ENCODE assay signal across 8 cellular contexts in the genomic region with DNA sequence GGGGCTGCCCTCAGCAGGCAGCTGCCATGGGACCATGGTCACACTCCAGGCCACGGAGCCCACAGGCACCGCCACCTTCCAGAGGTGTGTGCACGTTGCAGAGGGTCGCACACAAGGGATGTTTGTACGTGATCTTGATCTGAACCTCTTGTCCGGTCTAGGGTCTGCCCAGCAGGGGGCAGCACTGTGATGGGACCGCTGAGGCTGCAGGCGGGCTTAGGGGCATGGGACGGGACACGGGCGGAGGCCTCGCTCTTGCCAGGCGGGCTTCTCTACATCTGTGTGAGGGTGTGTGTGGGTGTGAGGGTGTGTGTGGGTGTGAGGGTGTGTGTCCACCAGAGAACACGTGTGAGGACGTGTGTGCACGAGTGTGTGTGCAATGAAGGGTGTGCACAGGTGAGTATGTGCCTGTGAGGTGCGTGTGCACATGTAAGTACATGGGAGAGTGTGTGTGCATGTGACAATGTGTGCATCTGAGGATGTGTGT. TPM values are rescaled to one million over a fixed set of nuclear protein-coding genes. Genes with fewer than 3 reads are reported as not detected.
DNase-seq lines count a peak whose midpoint lies in the region; TF ChIP-seq lines count a peak whose summit lies in the region.

No MANE protein-coding gene starts in this region.

- TF ChIP-seq EP300 in tibial nerve (IDR thresholded peaks at IDR 0.05) = peak in 1 of 2 donors; percentile 10

- TF ChIP-seq CTCF in BJ (IDR thresholded peaks at IDR 0.05; ENCODE audit: insufficient read depth, low read depth, low read length) (peak; percentile 48), endothelial cell (IDR thresholded peaks at IDR 0.05; ENCODE audit: unreplicated experiment) (peak; percentile 76), neural crest cell (conservative IDR thresholded peaks at IDR 0.05) (peak; percentile 69), tibial nerve (IDR thresholded peaks at IDR 0.05) (peak; percentile 52 to 72 (median 54))

- H3K36me3 Mint-ChIP-seq in activated CD4-positive, alpha-beta memory T cell treated with anti-CD3 and anti-CD28 coated beads for 36 hours = no peaks in the 10 kb centered on the region
- H3K36me3 Mint-ChIP-seq in endothelial cell (ENCODE audit: low read depth, unreplicated experiment) = peaks cover 2% of the 10 kb centered on the region
- no peaks in the 10 kb centered on the region for H3K36me3 Mint-ChIP-seq in neural crest cell (ENCODE audit: low read depth)

- H3K9me3 Mint-ChIP-seq in activated CD4-positive, alpha-beta memory T cell treated with anti-CD3 and anti-CD28 coated beads for 36 hours = no peaks in the 10 kb centered on the region
- H3K9me3 Mint-ChIP-seq in endothelial cell (ENCODE audit: unreplicated experiment) (no peaks in the 10 kb centered on the region), neural crest cell (no peaks in the 10 kb centered on the region)

- 32 to 35% methylated on average over 13 to 15 of the region's 17 CpGs for WGBS in tibial nerve, 2 donors

- peaks cover 4% of the 10 kb centered on the region for H3K4me1 Mint-ChIP-seq in activated CD4-positive, alpha-beta memory T cell treated with anti-CD3 and anti-CD28 coated beads for 36 hours (ENCODE audit: low read depth)
- H3K4me1 Mint-ChIP-seq in endothelial cell (ENCODE audit: unreplicated experiment) (peaks cover 3% of the 10 kb centered on the region), neural crest cell (peaks cover 3% of the 10 kb centered on the region)

- no peak overlapping the region for H3K27ac ChIP-seq in tibial nerve

- intact Hi-C loops in activated CD4-positive, alpha-beta memory T cell treated with anti-CD3 and anti-CD28 coated beads for 36 hours (cut with micrococcal nuclease) = loop anchor here (2.0 kb wide), 1 partner anchor 318 kb away; no protein-coding TSS in a partner anchor

- H3K36me3 ChIP-seq in BJ (ENCODE audit: control insufficient read depth, insufficient read depth, low read length) = no peaks in the 10 kb centered on the region
- H3K36me3 ChIP-seq in tibial nerve = no peaks in the 10 kb centered on the region

- peaks cover 0 to 3% (median 0%) of the 10 kb centered on the region in 4 donors for H3K4me1 ChIP-seq in tibial nerve

- H3K27me3 ChIP-seq in BJ (ENCODE audit: control insufficient read depth, insufficient read depth, low read length) (peaks cover 11% of the 10 kb centered on the region), tibial nerve (peaks cover 0 to 50% of the 10 kb centered on the region in 2 donors)

- no peaks in the 10 kb centered on the region for H3K9me3 ChIP-seq in tibial nerve

- H3K27ac Mint-ChIP-seq in activated CD4-positive, alpha-beta memory T cell treated with anti-CD3 and anti-CD28 coated beads for 36 hours = no peak overlapping the region
- H3K27ac Mint-ChIP-seq in endothelial cell (ENCODE audit: unreplicated experiment) (no peak overlapping the region), neural crest cell (ENCODE audit: unreplicated experiment) (no peak overlapping the region)

- DNase-seq in BJ (ENCODE audit: low read depth) (no peak), HuH-7.5 (ENCODE audit: low spot score) (peak; percentile 75), endothelial cell (ENCODE audit: low spot score) (peak; percentile 82), neural crest cell (ENCODE audit: low read depth, low spot score) (peak; percentile 74), tibial nerve (ENCODE audit: low spot score in 2 of 2) (peak; percentile 29 to 51), DMS153 (lab: John Stamatoyannopoulos, UW) (no peak), AML-193 (lab: John Stamatoyannopoulos, UW) (no peak)
- peak; percentile 78 for DNase-seq in activated CD4-positive, alpha-beta memory T cell treated with anti-CD3 and anti-CD28 coated beads for 36 hours

- POLR2A ChIA-PET in BJ (lab: Charles Lee) = no interaction called here
- POLR2A ChIA-PET in activated CD4-positive, alpha-beta memory T cell treated with anti-CD3 and anti-CD28 coated beads for 36 hours (lab: Charles Lee) = no interaction called here

- no peak overlapping the region for H3K4me3 Mint-ChIP-seq in activated CD4-positive, alpha-beta memory T cell treated with anti-CD3 and anti-CD28 coated beads for 36 hours
- H3K4me3 Mint-ChIP-seq in endothelial cell (ENCODE audit: unreplicated experiment) (no peak overlapping the region), neural crest cell (no peak overlapping the region)

- CTCF ChIA-PET in BJ (lab: Yijun Ruan, JAX) = interaction anchor here (0.8 kb wide), 1 partner anchor 10 kb away, joined by 3 read pairs; no protein-coding TSS in a partner anchor
- CTCF ChIA-PET in activated CD4-positive, alpha-beta memory T cell treated with anti-CD3 and anti-CD28 coated beads for 36 hours (lab: Charles Lee) = interaction anchor here (0.6 to 2.2 kb wide), 4 partner anchors 88 to 402 kb away, joined by 3 to 17 read pairs (median 4); no protein-coding TSS in a partner anchor

- peaks cover 4% of the 10 kb centered on the region for H3K27me3 Mint-ChIP-seq in activated CD4-positive, alpha-beta memory T cell treated with anti-CD3 and anti-CD28 coated beads for 36 hours
- H3K27me3 Mint-ChIP-seq in endothelial cell (ENCODE audit: unreplicated experiment) (peaks cover 8% of the 10 kb centered on the region), neural crest cell (ENCODE audit: low read depth) (peaks cover 11% of the 10 kb centered on the region)

- TF ChIP-seq POLR2A in tibial nerve (IDR thresholded peaks at IDR 0.05) = no peak

- H3K4me3 ChIP-seq in BJ (ENCODE audit: low read depth, low read length) (no peak overlapping the region), tibial nerve (no peak overlapping the region)

RNA-seq across cellular contexts. Expression of gene CACNA1I, which starts 52.4 kb away (rescaled TPM):
- polyA plus RNA-seq in BJ (2011; rRNA removed) = 0.01 TPM in 1 of 2 replicates, not detected in the other
- polyA minus RNA-seq in BJ (2011; rRNA and poly(A)+ RNA removed) = 0.05 TPM in 1 of 2 replicates, not detected in the other
- under 1 TPM; 0.36 to 0.57 TPM for total RNA-seq in activated CD4-positive, alpha-beta memory T cell treated with anti-CD3 and anti-CD28 coated beads for 36 hours
- total RNA-seq in endothelial cell (ENCODE audit: unreplicated experiment) = 0.10 TPM
- total RNA-seq in neural crest cell = 0.07 TPM in 2 replicates
- total RNA-seq in tibial nerve = under 1 TPM; 0.42 to 0.78 (median 0.52) TPM

Comparison
In these comparisons a context has a peak if more than half of its experiments do, and no peak if none do; other contexts are left out.
1. DNase-seq: peak in HuH-7.5 (single experiment), activated CD4-positive, alpha-beta memory T cell treated with anti-CD3 and anti-CD28 coated beads for 36 hours (single experiment), endothelial cell (single experiment), neural crest cell (single experiment) and tibial nerve (2 of 2); none in BJ (single experiment), DMS153 (single experiment) and AML-193 (0 of 2).
2. Peak in every context shown above with its lines, with median percentiles within 50 percentile points of each other: CTCF ChIP-seq.